In genomic region chr4:99383381-99383780, GRCh38 we compare ENCODE assay signal across 17 cellular contexts. TPM values are rescaled to one million over a fixed set of nuclear protein-coding genes. Genes with fewer than 3 reads are reported as not detected.
DNase-seq lines count a peak whose midpoint lies in the region; ATAC-seq and TF ChIP-seq lines count a peak whose summit lies in the region.
"Had no signal": no experiment of that assay in that cellular context is flagged by ENCODE, and none has a peak within 500 bp of the region (broad histone marks: within the 10 kb centered on the region; RNA-seq: fewer than 3 reads in every experiment).

No MANE protein-coding gene starts in this region.

- H3K27ac ChIP-seq in lung (ENCODE audit: low read depth in 1 of 2, low read length in 1 of 2) (peak overlapping the region; percentile 56 to 85), skin epidermis (peak overlapping the region in 15 of 21 experiments; percentile 4 to 82 (median 62)), caudate nucleus (ENCODE audit: low read depth, low read length) (no peak overlapping the region)

- POLR2A ChIA-PET in Caco-2 (lab: Charles Lee): no interaction called here

- H3K9me3 Mint-ChIP-seq in Caco-2 (ENCODE audit: unreplicated experiment): peaks cover 4% of the 10 kb centered on the region
- H3K9me3 Mint-ChIP-seq: activated T-cell treated with anti-CD3 and anti-CD28 coated beads, Interleukin-2, amount 50 U/mL, for 72 hours had no signal

- H3K27me3 ChIP-seq in lung (ENCODE audit: control insufficient read depth, insufficient read depth) (no peaks in the 10 kb centered on the region), Caco-2 (replicated peaks; ENCODE audit: control insufficient read depth, insufficient read depth, low read length) (no peaks in the 10 kb centered on the region; the same call in 1 of the 2 replicates)

- no peak for TF ChIP-seq CTCF in AG10803 (conservative IDR thresholded peaks at IDR 0.05; ENCODE audit: low read length)
- no peak for TF ChIP-seq CTCF in lung (IDR thresholded peaks at IDR 0.05; ENCODE audit: control extremely low read depth, extremely low read depth)
- no peak for TF ChIP-seq CTCF in Caco-2 (IDR thresholded peaks at IDR 0.05; ENCODE audit: insufficient read depth in 1 of 2, low read depth in 1 of 2, low read length in 1 of 2, severe bottlenecking in 1 of 2, unreplicated experiment in 1 of 2)

- no TSS peak for BruUV-seq in Caco-2 (replicated peaks; lab: Mats Ljungman, UMichigan)

- WGBS in lung, 2 donors: 81 to 86% methylated on average over 2 of the region's 2 CpGs

- H3K4me3 ChIP-seq in AG10803 (ENCODE audit: low read length) (no peak overlapping the region), lung (no peak overlapping the region), skin epidermis (no peak overlapping the region), Caco-2 (ENCODE audit: low read depth, low read length) (no peak overlapping the region)

- peaks cover 12% of the 10 kb centered on the region for H3K4me1 Mint-ChIP-seq in Caco-2 (ENCODE audit: low read depth, unreplicated experiment)

- H3K36me3 Mint-ChIP-seq in Caco-2 (ENCODE audit: insufficient read depth, unreplicated experiment): no peaks in the 10 kb centered on the region

- H3K36me3 ChIP-seq in lung (ENCODE audit: control insufficient read depth in 2 of 2, insufficient read depth in 2 of 2, low read length in 2 of 2) (no peaks in the 10 kb centered on the region), Caco-2 (ENCODE audit: control insufficient read depth, insufficient read depth, low read length) (no peaks in the 10 kb centered on the region)

- no peaks in the 10 kb centered on the region for H3K27me3 Mint-ChIP-seq in Caco-2 (ENCODE audit: insufficient read depth, unreplicated experiment)
- H3K27me3 Mint-ChIP-seq: dendritic cell treated with granulocyte-macrophage colony-stimulating factor and Interleukin-4, amounts not matched to agents 40 ng/mL and 50 ng/mL, for 4 days had no signal

- H3K9me3 ChIP-seq in lung (ENCODE audit: control insufficient read depth in 2 of 2, insufficient read depth in 1 of 2, low read length in 1 of 2) (no peaks in the 10 kb centered on the region), Caco-2 (no peaks in the 10 kb centered on the region)

- H3K4me1 ChIP-seq in lung (ENCODE audit: control insufficient read depth in 2 of 2, insufficient read depth in 2 of 2, low read length in 2 of 2): no peaks in the 10 kb centered on the region
- H3K4me1 ChIP-seq in Caco-2: peaks cover 13% of the 10 kb centered on the region; the same call in 1 of the 2 replicates

- CTCF ChIA-PET in Caco-2 (lab: Charles Lee): no interaction called here

- DNase-seq in AG10803 (ENCODE audit: low read depth) (peak; percentile 67), dedifferentiated amniotic fluid mesenchymal stem cell (ENCODE audit: extremely low spot score) (peak; percentile 44), lung (ENCODE audit: low spot score) (no peak), DMS153 (lab: John Stamatoyannopoulos, UW) (no peak), caudate nucleus (lab: John Stamatoyannopoulos, UW) (no peak), Caco-2 (no peak)
- DNase-seq: activated CD4-positive, alpha-beta T cell treated with anti-CD3 and anti-CD28 coated beads, Interleukin-2, amount 50 U/mL, for 48 hours; activated T-cell treated with anti-CD3 and anti-CD28 coated beads, Interleukin-2, amount 50 U/mL, for 72 hours; NCI-H1436; NCI-H510A had no signal

- intact Hi-C loops in Caco-2 (cut with micrococcal nuclease; ENCODE audit: unreplicated experiment): no loop called here

- ATAC-seq in lung (ENCODE audit: insufficient read depth, low FRiP score) (no peak), HG02885 (IDR thresholded peaks at IDR 0.05; ENCODE audit: poor library complexity, unreplicated experiment) (no peak)
- ATAC-seq: activated T-cell treated with anti-CD3 and anti-CD28 coated beads, Interleukin-2, amount 50 U/mL, for 72 hours had no signal

- H3K27ac Mint-ChIP-seq in Caco-2 (ENCODE audit: unreplicated experiment): no peak overlapping the region
- H3K27ac Mint-ChIP-seq: activated T-cell treated with anti-CD3 and anti-CD28 coated beads, Interleukin-2, amount 50 U/mL, for 72 hours; dendritic cell treated with granulocyte-macrophage colony-stimulating factor and Interleukin-4, amounts not matched to agents 40 ng/mL and 50 ng/mL, for 4 days had no signal

- H3K4me3 Mint-ChIP-seq in Caco-2 (ENCODE audit: unreplicated experiment): no peak overlapping the region
- H3K4me3 Mint-ChIP-seq: activated T-cell treated with anti-CD3 and anti-CD28 coated beads, Interleukin-2, amount 50 U/mL, for 72 hours; dendritic cell treated with granulocyte-macrophage colony-stimulating factor and Interleukin-4, amounts not matched to agents 40 ng/mL and 50 ng/mL, for 4 days had no signal

RNA-seq across cellular contexts. Expression of gene ADH1C, which starts 30.8 kb away (rescaled TPM):
- 1 to 10 TPM; 5.9 to 6.9 TPM for total RNA-seq in lung
- polyA plus RNA-seq in lung: 10 to 100 TPM in 1 of 2 donors, 1 to 10 TPM in 1; 2.6 to 14.8 TPM
- 0.23 and 0.63 TPM in 2 replicates for total RNA-seq in Caco-2 (2022)
- total RNA-seq: activated T-cell treated with anti-CD3 and anti-CD28 coated beads, Interleukin-2, amount 50 U/mL, for 72 hours; LHCN-M2; lung microvascular endothelial cell; SK-MEL-5 had no signal

RNA-seq across cellular contexts. Expression of gene ADH7, which starts 51.8 kb away (rescaled TPM):
- total RNA-seq in lung (1 to 10 TPM in 1 of 2 donors, under 1 TPM in 1; 0.71 to 5.4 TPM), Caco-2 (2022) (not detected in 2 replicates)
- polyA plus RNA-seq in lung: 1 to 10 TPM; 1.9 to 3.9 TPM
- total RNA-seq: activated T-cell treated with anti-CD3 and anti-CD28 coated beads, Interleukin-2, amount 50 U/mL, for 72 hours; LHCN-M2; lung microvascular endothelial cell; SK-MEL-5; subcutaneous adipose tissue had no signal

Comparison
In these comparisons a context has a peak if more than half of its experiments do, and no peak if none do; other contexts are left out.
1. DNase-seq: peak in AG10803 (single experiment) and dedifferentiated amniotic fluid mesenchymal stem cell (single experiment); none in lung (single experiment), DMS153 (single experiment), caudate nucleus (0 of 61) and Caco-2 (0 of 2).